In genomic region chr19:803686-804418, GRCh38 we compare ENCODE assay signal across 22 cellular contexts. TPM values are rescaled to one million over a fixed set of nuclear protein-coding genes. Genes with fewer than 3 reads are reported as not detected.
DNase-seq lines count a peak whose midpoint lies in the region; ATAC-seq, FAIRE-seq and TF ChIP-seq lines count a peak whose summit lies in the region.
"Had no signal": no experiment of that assay in that cellular context is flagged by ENCODE, and none has a peak within 500 bp of the region (broad histone marks: within the 10 kb centered on the region; RNA-seq: fewer than 3 reads in every experiment).

No MANE protein-coding gene starts in this region.

- no peak overlapping the region for H2BK15ac ChIP-seq in H1 (ENCODE audit: low read length)

- H2BK5ac ChIP-seq in H1 (ENCODE audit: low read depth, low read length): no peak overlapping the region
- H2BK5ac ChIP-seq in trophoblast cell (ENCODE audit: low read depth, low read length, poor library complexity): no peak overlapping the region

- H2BK12ac ChIP-seq in H1 (ENCODE audit: low read depth, low read length): no peak overlapping the region
- no peak overlapping the region for H2BK12ac ChIP-seq in trophoblast cell (ENCODE audit: low read length)

- H2AK5ac ChIP-seq in H1 (ENCODE audit: low read depth, low read length) (no peak overlapping the region), trophoblast cell (ENCODE audit: low read length) (no peak overlapping the region)

- no peak overlapping the region for H3K4me3 Mint-ChIP-seq in activated CD8-positive, alpha-beta T cell treated with anti-CD3 and anti-CD28 coated beads for 36 hours
- no peak overlapping the region for H3K4me3 Mint-ChIP-seq in activated CD8-positive, alpha-beta T cell treated with anti-CD3 and anti-CD28 coated beads, Interleukin-2, amount 10 ng/mL, durations not matched to agents 7 days and 5 days
- H3K4me3 Mint-ChIP-seq in activated CD4-positive, alpha-beta T cell treated with anti-CD3 and anti-CD28 coated beads for 36 hours: no peak overlapping the region

- H3K4me2 ChIP-seq in H1 (ENCODE audit: insufficient read depth in 1 of 2, low read depth in 2 of 2, low read length in 2 of 2) (no peak overlapping the region), trophoblast cell (ENCODE audit: low read length) (no peak overlapping the region)
- H3K4me2 ChIP-seq: PC-9 had no signal

- H2AFZ ChIP-seq in H1 (ENCODE audit: low read length) (no peak overlapping the region), trophoblast cell (ENCODE audit: insufficient read depth, low read length, poor library complexity) (no peak overlapping the region)
- H2AFZ ChIP-seq: PC-9 had no signal

- H3K27ac Mint-ChIP-seq in activated CD8-positive, alpha-beta T cell treated with anti-CD3 and anti-CD28 coated beads for 36 hours: peak overlapping the region; percentile 59
- no peak overlapping the region for H3K27ac Mint-ChIP-seq in activated CD8-positive, alpha-beta T cell treated with anti-CD3 and anti-CD28 coated beads, Interleukin-2, amount 10 ng/mL, durations not matched to agents 7 days and 5 days
- H3K27ac Mint-ChIP-seq in activated CD4-positive, alpha-beta T cell treated with anti-CD3 and anti-CD28 coated beads for 36 hours: no peak overlapping the region

- no peak overlapping the region for H2BK120ac ChIP-seq in H1 (replicated peaks; ENCODE audit: low read depth, low read length)
- H2BK120ac ChIP-seq in trophoblast cell (ENCODE audit: insufficient read depth, low read length, poor library complexity): no peak overlapping the region

- H3K4me3 ChIP-seq in HEK293 (ENCODE audit: low read depth, low read length): no peak overlapping the region
- H3K4me3 ChIP-seq in H1 (ENCODE audit: extremely low read depth in 1 of 4, insufficient read depth in 2 of 4, low read depth in 3 of 4, low read length in 4 of 4): no peak overlapping the region
- H3K4me3 ChIP-seq in trophoblast cell (ENCODE audit: low read depth, low read length): no peak overlapping the region
- H3K4me3 ChIP-seq: PC-9, skin epidermis had no signal

- H3K79me1 ChIP-seq in H1 (ENCODE audit: low read depth, low read length): peaks cover 18% of the 10 kb centered on the region
- H3K79me1 ChIP-seq in trophoblast cell (ENCODE audit: low read length): peaks cover 7% of the 10 kb centered on the region

- H2BK20ac ChIP-seq in H1 (ENCODE audit: low read length): no peak overlapping the region

- DNase-seq in activated CD8-positive, alpha-beta T cell treated with anti-CD3 and anti-CD28 coated beads for 36 hours: no peak
- DNase-seq in activated CD8-positive, alpha-beta T cell treated with anti-CD3 and anti-CD28 coated beads, Interleukin-2, amount 10 ng/mL, durations not matched to agents 7 days and 5 days: no peak
- DNase-seq in H1 (ENCODE audit: low read depth in 1 of 2, low spot score in 2 of 2) (no peak), trophoblast cell (no peak), GF-D8 (lab: John Stamatoyannopoulos, UW) (no peak)
- no peak for DNase-seq in activated CD4-positive, alpha-beta T cell treated with anti-CD3 and anti-CD28 coated beads for 36 hours
- DNase-seq: activated CD4-positive, alpha-beta T cell treated with anti-CD3 and anti-CD28 coated beads, Interleukin-2, amount 50 U/mL, for 1 hour; effector memory CD4-positive, alpha-beta T cell; GDM1; naive B cell; NCI-H1417 treated with DMSO at 0.1 percent for 48 hours; NCI-H2171; PC-9; stimulated activated CD4-positive, alpha-beta T cell treated with anti-CD3 and anti-CD28 coated beads, Interleukin-2, amount 100 ng/mL, for 48 hours; T-helper 9 cell had no signal

- no peaks in the 10 kb centered on the region for H3K27me3 Mint-ChIP-seq in activated CD8-positive, alpha-beta T cell treated with anti-CD3 and anti-CD28 coated beads for 36 hours
- H3K27me3 Mint-ChIP-seq in activated CD8-positive, alpha-beta T cell treated with anti-CD3 and anti-CD28 coated beads, Interleukin-2, amount 10 ng/mL, durations not matched to agents 7 days and 5 days (ENCODE audit: low read depth): no peaks in the 10 kb centered on the region
- H3K27me3 Mint-ChIP-seq in activated CD4-positive, alpha-beta T cell treated with anti-CD3 and anti-CD28 coated beads for 36 hours: no peaks in the 10 kb centered on the region
- H3K27me3 Mint-ChIP-seq: naive B cell had no signal

- no peak overlapping the region for H4K5ac ChIP-seq in H1 (ENCODE audit: insufficient read length, low read depth, low read length)

- no peak overlapping the region for H4K12ac ChIP-seq in trophoblast cell (ENCODE audit: low read depth, low read length)

- no peaks in the 10 kb centered on the region for H3K9me3 Mint-ChIP-seq in activated CD8-positive, alpha-beta T cell treated with anti-CD3 and anti-CD28 coated beads for 36 hours
- no peaks in the 10 kb centered on the region for H3K9me3 Mint-ChIP-seq in activated CD8-positive, alpha-beta T cell treated with anti-CD3 and anti-CD28 coated beads, Interleukin-2, amount 10 ng/mL, durations not matched to agents 7 days and 5 days (ENCODE audit: insufficient read depth)
- H3K9me3 Mint-ChIP-seq in activated CD4-positive, alpha-beta T cell treated with anti-CD3 and anti-CD28 coated beads for 36 hours (ENCODE audit: low read depth): no peaks in the 10 kb centered on the region
- H3K9me3 Mint-ChIP-seq: naive B cell had no signal

- H3K23ac ChIP-seq in H1 (ENCODE audit: insufficient read length): no peak overlapping the region
- no peak overlapping the region for H3K23ac ChIP-seq in trophoblast cell (ENCODE audit: low read length)

- H3K9ac ChIP-seq in H1 (replicated peaks in 1 of 4; ENCODE audit: extremely low read depth in 1 of 4, low read depth in 3 of 4, low read length in 3 of 4) (no peak overlapping the region; a peak in 1 of 7 replicates), trophoblast cell (ENCODE audit: low read length) (no peak overlapping the region)

- H4K8ac ChIP-seq in H1 (ENCODE audit: extremely low read depth, insufficient read depth, low read length) (no peak overlapping the region), trophoblast cell (ENCODE audit: low read depth, low read length) (no peak overlapping the region)

- TF ChIP-seq EP300 in H1 (IDR thresholded peaks at IDR 0.05; ENCODE audit: borderline replicate concordance in 1 of 2, low read depth in 2 of 2, low read length in 2 of 2): no peak

- no peak overlapping the region for H4K91ac ChIP-seq in H1 (replicated peaks; ENCODE audit: insufficient read length, low read length)
- no peak overlapping the region for H4K91ac ChIP-seq in trophoblast cell (ENCODE audit: low read depth, low read length)

- CTCF ChIA-PET in activated CD8-positive, alpha-beta T cell treated with anti-CD3 and anti-CD28 coated beads for 36 hours (lab: Charles Lee): no interaction called here
- CTCF ChIA-PET in activated CD8-positive, alpha-beta T cell treated with anti-CD3 and anti-CD28 coated beads, Interleukin-2, amount 10 ng/mL, durations not matched to agents 7 days and 5 days (lab: Charles Lee): no interaction called here
- CTCF ChIA-PET in HEK293 (lab: Yijun Ruan, JAX) (interaction anchor here (0.6 to 1.1 kb wide), 2 partner anchors 26 to 33 kb away, joined by 3 read pairs; no protein-coding TSS in a partner anchor), H1 (lab: Charles Lee; ENCODE audit: partially characterized antibody) (interaction anchor here (1.1 to 1.3 kb wide), 4 partner anchors 9 to 194 kb away, joined by 3 to 4 read pairs (median 3); no protein-coding TSS in a partner anchor)
- CTCF ChIA-PET in activated CD4-positive, alpha-beta T cell treated with anti-CD3 and anti-CD28 coated beads for 36 hours (lab: Charles Lee): no interaction called here

- TF ChIP-seq CTCF in activated CD8-positive, alpha-beta T cell treated with anti-CD3 and anti-CD28 coated beads for 36 hours (IDR thresholded peaks at IDR 0.05): no peak
- TF ChIP-seq CTCF in HEK293 (tag by site-specific recombination; IDR thresholded peaks at IDR 0.05) (no peak), H1 (IDR thresholded peaks at IDR 0.05; ENCODE audit: control extremely low read depth in 1 of 3, insufficient read depth in 1 of 3, low read depth in 1 of 3, low read length in 3 of 3) (no peak)

- peak in 1 of 2 experiments; percentile 42; a peak in 1 of 3 replicates for TF ChIP-seq POLR2A in H1 (IDR thresholded peaks at IDR 0.05; ENCODE audit: control extremely low read depth in 1 of 2, low read depth in 2 of 2, low read length in 2 of 2)

- no peak overlapping the region for H3K18ac ChIP-seq in H1 (ENCODE audit: extremely low read depth, low read length)
- no peak overlapping the region for H3K18ac ChIP-seq in trophoblast cell (ENCODE audit: low read length)

- H4K20me1 ChIP-seq in H1 (replicated peaks in 1 of 2; ENCODE audit: control insufficient read depth in 1 of 2, insufficient read depth in 2 of 2, low read length in 2 of 2): peaks cover 68 to 83% of the 10 kb centered on the region in 2 experiments

- H3K27ac ChIP-seq in HEK293 (ENCODE audit: extremely low read depth, low read depth, low read length) (peak overlapping the region; percentile 97), H1 (ENCODE audit: low read depth, low read length) (no peak overlapping the region), trophoblast cell (ENCODE audit: low read depth, low read length) (no peak overlapping the region)
- H3K27ac ChIP-seq: 22Rv1, PC-9, skin epidermis had no signal

- H3K4me1 ChIP-seq in HEK293 (ENCODE audit: control insufficient read depth, insufficient read depth, low read length) (peaks cover 25% of the 10 kb centered on the region), H1 (replicated peaks in 1 of 4; ENCODE audit: control insufficient read depth in 3 of 4, insufficient read depth in 4 of 4, low read length in 3 of 4) (peaks cover 0 to 25% (median 15%) of the 10 kb centered on the region in 4 experiments; a peak in 6 of 7 replicates), trophoblast cell (ENCODE audit: control insufficient read depth in 1 of 2, insufficient read depth in 2 of 2, low read length in 2 of 2) (peaks cover 25 to 28% of the 10 kb centered on the region in 2 experiments)

- H3K79me2 ChIP-seq in H1 (ENCODE audit: control insufficient read depth in 1 of 2, insufficient read depth in 2 of 2, low read length in 2 of 2) (peaks cover 52 to 84% of the 10 kb centered on the region in 2 experiments), trophoblast cell (ENCODE audit: control insufficient read depth, insufficient read depth, low read length, poor library complexity) (peaks cover 56% of the 10 kb centered on the region)

- peaks cover 11 to 99% of the 10 kb centered on the region in 2 experiments; a peak in 2 of 3 replicates for H3K36me3 ChIP-seq in HEK293 (ENCODE audit: control insufficient read depth in 2 of 2, insufficient read depth in 1 of 2, low read length in 2 of 2)
- H3K36me3 ChIP-seq in H1 (ENCODE audit: control insufficient read depth in 2 of 4, insufficient read depth in 4 of 4, low read length in 3 of 4): peaks cover 46 to 83% (median 74%) of the 10 kb centered on the region in 4 experiments
- peaks cover 93 to 94% of the 10 kb centered on the region in 2 experiments for H3K36me3 ChIP-seq in trophoblast cell (ENCODE audit: control insufficient read depth in 1 of 2, insufficient read depth in 2 of 2, low read length in 2 of 2)

- TF ChIP-seq RAD21 in H1 (IDR thresholded peaks at IDR 0.05 in 1 of 2, conservative IDR thresholded peaks at IDR 0.05 in 1 of 2; ENCODE audit: low read depth in 2 of 2, low read length in 2 of 2): no peak

- peaks cover 72% of the 10 kb centered on the region for H3K36me3 Mint-ChIP-seq in activated CD8-positive, alpha-beta T cell treated with anti-CD3 and anti-CD28 coated beads for 36 hours (ENCODE audit: low read depth)
- peaks cover 69% of the 10 kb centered on the region for H3K36me3 Mint-ChIP-seq in activated CD8-positive, alpha-beta T cell treated with anti-CD3 and anti-CD28 coated beads, Interleukin-2, amount 10 ng/mL, durations not matched to agents 7 days and 5 days (ENCODE audit: low read depth)
- H3K36me3 Mint-ChIP-seq in activated CD4-positive, alpha-beta T cell treated with anti-CD3 and anti-CD28 coated beads for 36 hours (ENCODE audit: low read depth): peaks cover 69% of the 10 kb centered on the region

- H3K9me3 ChIP-seq in HEK293 (ENCODE audit: control insufficient read depth, insufficient read depth, low read depth, low read length) (no peaks in the 10 kb centered on the region), H1 (ENCODE audit: insufficient read depth in 2 of 2, low read depth in 1 of 2, low read length in 1 of 2) (no peaks in the 10 kb centered on the region), trophoblast cell (ENCODE audit: insufficient read depth, low read depth, low read length) (peaks cover 3% of the 10 kb centered on the region)

- no peak for FAIRE-seq in H1 (lab: Jason Lieb, UNC)

- H3K27me3 ChIP-seq in H1 (replicated peaks in 1 of 4; ENCODE audit: control insufficient read depth in 3 of 4, extremely low read depth in 1 of 4, insufficient read depth in 3 of 4, low read length in 3 of 4) (no peaks in the 10 kb centered on the region), trophoblast cell (ENCODE audit: insufficient read depth, low read length) (no peaks in the 10 kb centered on the region)

- intact Hi-C loops in activated CD8-positive, alpha-beta T cell treated with anti-CD3 and anti-CD28 coated beads for 36 hours (cut with micrococcal nuclease): no loop called here
- intact Hi-C loops in activated CD4-positive, alpha-beta T cell treated with anti-CD3 and anti-CD28 coated beads for 36 hours (cut with DNase I, micrococcal nuclease): no loop called here

- H3K56ac ChIP-seq in H1 (replicated peaks; ENCODE audit: insufficient read length, low read depth, low read length): no peak overlapping the region

- POLR2A ChIA-PET in activated CD8-positive, alpha-beta T cell treated with anti-CD3 and anti-CD28 coated beads for 36 hours (lab: Charles Lee): interaction anchor here (0.7 to 9.6 kb wide), 9 partner anchors 8 to 218 kb away, joined by 3 to 106 read pairs (median 4); partner anchors contain the start of gene RNU6-2
- POLR2A ChIA-PET in activated CD8-positive, alpha-beta T cell treated with anti-CD3 and anti-CD28 coated beads, Interleukin-2, amount 10 ng/mL, durations not matched to agents 7 days and 5 days (lab: Charles Lee): no interaction called here
- POLR2A ChIA-PET in HEK293 (lab: Yijun Ruan, JAX): interaction anchor here (0.7 kb wide), 1 partner anchor 25 kb away, joined by 3 read pairs; no protein-coding TSS in a partner anchor
- POLR2A ChIA-PET in H1 (lab: Charles Lee; ENCODE audit: partially characterized antibody): interaction anchor here (0.8 to 16.9 kb wide), 13 partner anchors 6 to 129 kb away, joined by 3 to 277 read pairs (median 6); partner anchors contain the start of genes AZU1 and PLPPR3
- POLR2A ChIA-PET in activated CD4-positive, alpha-beta T cell treated with anti-CD3 and anti-CD28 coated beads for 36 hours (lab: Charles Lee): interaction anchor here (1.1 to 1.4 kb wide), 2 partner anchors 10 to 11 kb away, joined by 3 to 4 read pairs; no protein-coding TSS in a partner anchor

- no peak overlapping the region for H3K4ac ChIP-seq in H1 (replicated peaks; ENCODE audit: insufficient read length, low read depth, low read length)
- H3K4ac ChIP-seq in trophoblast cell (ENCODE audit: low read depth, low read length): peak overlapping the region; percentile 97

- ATAC-seq in activated CD8-positive, alpha-beta T cell treated with anti-CD3 and anti-CD28 coated beads for 36 hours: no peak
- no peak for ATAC-seq in activated CD8-positive, alpha-beta T cell treated with anti-CD3 and anti-CD28 coated beads, Interleukin-2, amount 10 ng/mL, durations not matched to agents 7 days and 5 days
- ATAC-seq in GM21526 (IDR thresholded peaks at IDR 0.05; ENCODE audit: low FRiP score, unreplicated experiment): no peak
- ATAC-seq in activated CD4-positive, alpha-beta T cell treated with anti-CD3 and anti-CD28 coated beads for 36 hours: no peak

- no peak overlapping the region for H3K14ac ChIP-seq in H1 (ENCODE audit: insufficient read length)
- H3K14ac ChIP-seq in trophoblast cell (ENCODE audit: low read length): no peak overlapping the region

- H3K4me1 Mint-ChIP-seq in activated CD8-positive, alpha-beta T cell treated with anti-CD3 and anti-CD28 coated beads for 36 hours (ENCODE audit: low read depth): peaks cover 46% of the 10 kb centered on the region
- H3K4me1 Mint-ChIP-seq in activated CD8-positive, alpha-beta T cell treated with anti-CD3 and anti-CD28 coated beads, Interleukin-2, amount 10 ng/mL, durations not matched to agents 7 days and 5 days (ENCODE audit: low read depth): peaks cover 46% of the 10 kb centered on the region
- peaks cover 40% of the 10 kb centered on the region for H3K4me1 Mint-ChIP-seq in activated CD4-positive, alpha-beta T cell treated with anti-CD3 and anti-CD28 coated beads for 36 hours

- 92% methylated on average over 31 of the region's 31 CpGs; no CpG with 5 or more reads in 1 of the 2 experiments for WGBS in H1 (ENCODE audit: extremely low coverage in 1 of 2, insufficient coverage in 1 of 2, insufficient read length in 1 of 2, insufficient replicate concordance in 2 of 2, low coverage in 1 of 2, low lambda C conversion rate in 2 of 2, missing lambda C conversion rate in 1 of 2), 2 experiments
- no CpG with 5 or more reads among the region's 31 CpGs for WGBS in trophoblast cell (ENCODE audit: extremely low coverage, insufficient coverage, insufficient read length)

- H3K23me2 ChIP-seq in H1 (ENCODE audit: low read depth, low read length): peaks cover 3% of the 10 kb centered on the region; the same call in 1 of the 2 replicates

RNA-seq across cellular contexts. Expression of gene PTBP1, which starts 6.6 kb away (rescaled TPM):
- total RNA-seq in activated CD8-positive, alpha-beta T cell treated with anti-CD3 and anti-CD28 coated beads for 36 hours: 100 to 1,000 TPM; 581 to 582 TPM
- total RNA-seq in activated CD8-positive, alpha-beta T cell treated with anti-CD3 and anti-CD28 coated beads, Interleukin-2, amount 10 ng/mL, durations not matched to agents 7 days and 5 days: 100 to 1,000 TPM; 524 to 526 TPM
- total RNA-seq in H1 (2021; fragmentation: NEBNext Ultra II Directional; extraction: Animal tissue kit (Norgen Biotek cat#: 25700)): 873 and 888 TPM in 2 replicates
- polyA plus RNA-seq in H1 (2011; rRNA removed): 528 and 645 TPM in 2 replicates
- polyA plus RNA-seq in H1 (2011; cell fraction: cytosol; rRNA removed): 260 TPM
- 826 TPM for polyA plus RNA-seq in H1 (2011; cell fraction: nucleus; rRNA removed)
- 649 to 848 TPM (median 690 TPM) in 4 replicates for polyA plus RNA-seq in H1 (2012, experiment 1 of 2)
- polyA plus RNA-seq in H1 (2012, experiment 2 of 2): 847 TPM
- polyA plus RNA-seq in H1 (2013, experiment 1 of 2): 606 TPM
- polyA plus RNA-seq in H1 (2013, experiment 2 of 2): 550 TPM
- polyA minus RNA-seq in H1 (2011; rRNA and poly(A)+ RNA removed): 439 and 460 TPM in 2 replicates
- polyA minus RNA-seq in H1 (2011; cell fraction: cytosol; rRNA and poly(A)+ RNA removed): 362 TPM
- 312 TPM for polyA minus RNA-seq in H1 (2011; cell fraction: nucleus; rRNA and poly(A)+ RNA removed)
- polyA plus RNA-seq in trophoblast cell (2013): 654 and 679 TPM in 2 replicates
- total RNA-seq in activated CD4-positive, alpha-beta T cell treated with anti-CD3 and anti-CD28 coated beads for 36 hours: 100 to 1,000 TPM; 584 to 738 TPM

RNA-seq across cellular contexts. Expression of gene PLPPR3, which starts 17.9 kb away (rescaled TPM):
- total RNA-seq in activated CD8-positive, alpha-beta T cell treated with anti-CD3 and anti-CD28 coated beads for 36 hours: not detected
- total RNA-seq in activated CD8-positive, alpha-beta T cell treated with anti-CD3 and anti-CD28 coated beads, Interleukin-2, amount 10 ng/mL, durations not matched to agents 7 days and 5 days: not detected
- 66.2 and 71.7 TPM in 2 replicates for total RNA-seq in H1 (2021; fragmentation: NEBNext Ultra II Directional; extraction: Animal tissue kit (Norgen Biotek cat#: 25700))
- 76.4 and 109 TPM in 2 replicates for polyA plus RNA-seq in H1 (2011; rRNA removed)
- 66.5 TPM for polyA plus RNA-seq in H1 (2011; cell fraction: cytosol; rRNA removed)
- polyA plus RNA-seq in H1 (2011; cell fraction: nucleus; rRNA removed): 89.7 TPM
- polyA plus RNA-seq in H1 (2012, experiment 1 of 2): 24.6 to 62.3 TPM (median 53.0 TPM) in 4 replicates
- polyA plus RNA-seq in H1 (2012, experiment 2 of 2): 35.8 TPM
- polyA plus RNA-seq in H1 (2013, experiment 1 of 2): 66.3 TPM
- 72.6 TPM for polyA plus RNA-seq in H1 (2013, experiment 2 of 2)
- polyA minus RNA-seq in H1 (2011; rRNA and poly(A)+ RNA removed): 39.8 and 46.2 TPM in 2 replicates
- polyA minus RNA-seq in H1 (2011; cell fraction: cytosol; rRNA and poly(A)+ RNA removed): 66.8 TPM
- polyA minus RNA-seq in H1 (2011; cell fraction: nucleus; rRNA and poly(A)+ RNA removed): 32.2 TPM
- polyA plus RNA-seq in trophoblast cell (2013): 21.2 and 21.4 TPM in 2 replicates
- not detected for total RNA-seq in activated CD4-positive, alpha-beta T cell treated with anti-CD3 and anti-CD28 coated beads for 36 hours
- total RNA-seq: subcutaneous adipose tissue had no signal

RNA-seq across cellular contexts. Expression of gene AZU1, which starts 23.8 kb away (rescaled TPM):
- not detected for total RNA-seq in activated CD8-positive, alpha-beta T cell treated with anti-CD3 and anti-CD28 coated beads for 36 hours
- not detected for total RNA-seq in activated CD8-positive, alpha-beta T cell treated with anti-CD3 and anti-CD28 coated beads, Interleukin-2, amount 10 ng/mL, durations not matched to agents 7 days and 5 days
- 0.80 and 1.7 TPM in 2 replicates for total RNA-seq in H1 (2021; fragmentation: NEBNext Ultra II Directional; extraction: Animal tissue kit (Norgen Biotek cat#: 25700))
- 1.3 and 2.7 TPM in 2 replicates for polyA plus RNA-seq in H1 (2011; rRNA removed)
- polyA plus RNA-seq in H1 (2011; cell fraction: cytosol; rRNA removed): 1.1 TPM
- 5.9 TPM for polyA plus RNA-seq in H1 (2011; cell fraction: nucleus; rRNA removed)
- polyA plus RNA-seq in H1 (2012, experiment 1 of 2): 0.33 to 1.8 TPM (median 1.0 TPM) in 4 replicates
- 0.26 TPM for polyA plus RNA-seq in H1 (2012, experiment 2 of 2)
- 0.41 TPM for polyA plus RNA-seq in H1 (2013, experiment 1 of 2)
- polyA plus RNA-seq in H1 (2013, experiment 2 of 2): 0.55 TPM
- polyA minus RNA-seq in H1 (2011; rRNA and poly(A)+ RNA removed): 0.29 TPM in 1 of 2 replicates, not detected in the other
- 1.3 TPM for polyA minus RNA-seq in H1 (2011; cell fraction: cytosol; rRNA and poly(A)+ RNA removed)
- polyA minus RNA-seq in H1 (2011; cell fraction: nucleus; rRNA and poly(A)+ RNA removed): not detected
- 0.38 and 0.39 TPM in 2 replicates for polyA plus RNA-seq in trophoblast cell (2013)
- not detected for total RNA-seq in activated CD4-positive, alpha-beta T cell treated with anti-CD3 and anti-CD28 coated beads for 36 hours
- total RNA-seq: lung microvascular endothelial cell, PC-9 had no signal

RNA-seq across cellular contexts. Expression of gene PRTN3, which starts 36.9 kb away (rescaled TPM):
- not detected for total RNA-seq in activated CD8-positive, alpha-beta T cell treated with anti-CD3 and anti-CD28 coated beads for 36 hours
- total RNA-seq in activated CD8-positive, alpha-beta T cell treated with anti-CD3 and anti-CD28 coated beads, Interleukin-2, amount 10 ng/mL, durations not matched to agents 7 days and 5 days: not detected
- total RNA-seq in H1 (2021; fragmentation: NEBNext Ultra II Directional; extraction: Animal tissue kit (Norgen Biotek cat#: 25700)): 0.39 and 0.42 TPM in 2 replicates
- 2.1 and 3.1 TPM in 2 replicates for polyA plus RNA-seq in H1 (2011; rRNA removed)
- 0.88 TPM for polyA plus RNA-seq in H1 (2011; cell fraction: cytosol; rRNA removed)
- polyA plus RNA-seq in H1 (2011; cell fraction: nucleus; rRNA removed): 1.6 TPM
- 0.60 to 0.87 TPM (median 0.71 TPM) in 3 of 4 replicates, not detected in the other for polyA plus RNA-seq in H1 (2012, experiment 1 of 2)
- polyA plus RNA-seq in H1 (2012, experiment 2 of 2): 0.89 TPM
- polyA plus RNA-seq in H1 (2013, experiment 1 of 2): 1.0 TPM
- 1.2 TPM for polyA plus RNA-seq in H1 (2013, experiment 2 of 2)
- polyA minus RNA-seq in H1 (2011; rRNA and poly(A)+ RNA removed): 0.24 TPM in 1 of 2 replicates, not detected in the other
- not detected for polyA minus RNA-seq in H1 (2011; cell fraction: cytosol; rRNA and poly(A)+ RNA removed)
- not detected for polyA minus RNA-seq in H1 (2011; cell fraction: nucleus; rRNA and poly(A)+ RNA removed)
- not detected in 2 replicates for polyA plus RNA-seq in trophoblast cell (2013)
- not detected for total RNA-seq in activated CD4-positive, alpha-beta T cell treated with anti-CD3 and anti-CD28 coated beads for 36 hours
- total RNA-seq: lung microvascular endothelial cell, PC-9, subcutaneous adipose tissue had no signal
- polyA plus RNA-seq: BJ had no signal

RNA-seq across cellular contexts. Expression of gene ELANE, which starts 48.3 kb away (rescaled TPM):
- not detected for total RNA-seq in activated CD8-positive, alpha-beta T cell treated with anti-CD3 and anti-CD28 coated beads for 36 hours
- not detected for total RNA-seq in activated CD8-positive, alpha-beta T cell treated with anti-CD3 and anti-CD28 coated beads, Interleukin-2, amount 10 ng/mL, durations not matched to agents 7 days and 5 days
- not detected in 2 replicates for total RNA-seq in H1 (2021; fragmentation: NEBNext Ultra II Directional; extraction: Animal tissue kit (Norgen Biotek cat#: 25700))
- polyA plus RNA-seq in H1 (2011; rRNA removed): not detected in 2 replicates
- polyA plus RNA-seq in H1 (2011; cell fraction: cytosol; rRNA removed): not detected
- polyA plus RNA-seq in H1 (2011; cell fraction: nucleus; rRNA removed): not detected
- polyA plus RNA-seq in H1 (2012, experiment 1 of 2): not detected in 4 replicates
- polyA plus RNA-seq in H1 (2012, experiment 2 of 2): not detected
- polyA plus RNA-seq in H1 (2013, experiment 1 of 2): not detected
- polyA plus RNA-seq in H1 (2013, experiment 2 of 2): not detected
- not detected in 2 replicates for polyA minus RNA-seq in H1 (2011; rRNA and poly(A)+ RNA removed)
- polyA minus RNA-seq in H1 (2011; cell fraction: cytosol; rRNA and poly(A)+ RNA removed): not detected
- polyA minus RNA-seq in H1 (2011; cell fraction: nucleus; rRNA and poly(A)+ RNA removed): not detected
- not detected in 2 replicates for polyA plus RNA-seq in trophoblast cell (2013)
- total RNA-seq in activated CD4-positive, alpha-beta T cell treated with anti-CD3 and anti-CD28 coated beads for 36 hours: not detected
- total RNA-seq: lung microvascular endothelial cell, PC-9 had no signal

Comparison
In these comparisons a context has a peak if more than half of its experiments do, and no peak if none do; other contexts are left out.
1. RNA of gene PLPPR3, which starts 17.9 kb away (total RNA-seq): 66.2 to 71.7 TPM in H1; not detected in activated CD8-positive, alpha-beta T cell treated with anti-CD3 and anti-CD28 coated beads for 36 hours, not detected in activated CD8-positive, alpha-beta T cell treated with anti-CD3 and anti-CD28 coated beads, Interleukin-2, amount 10 ng/mL, durations not matched to agents 7 days and 5 days and not detected in activated CD4-positive, alpha-beta T cell treated with anti-CD3 and anti-CD28 coated beads for 36 hours; every median in the first group is over 10 times any median in the second.
2. CTCF ChIA-PET loops: an anchor here in HEK293 (0.6 to 1.1 kb wide) and H1 (1.1 to 1.3 kb wide); none called in activated CD8-positive, alpha-beta T cell treated with anti-CD3 and anti-CD28 coated beads for 36 hours, activated CD8-positive, alpha-beta T cell treated with anti-CD3 and anti-CD28 coated beads, Interleukin-2, amount 10 ng/mL, durations not matched to agents 7 days and 5 days and activated CD4-positive, alpha-beta T cell treated with anti-CD3 and anti-CD28 coated beads for 36 hours.